ENCODE assay signal across 8 cellular contexts in the genomic region with DNA sequence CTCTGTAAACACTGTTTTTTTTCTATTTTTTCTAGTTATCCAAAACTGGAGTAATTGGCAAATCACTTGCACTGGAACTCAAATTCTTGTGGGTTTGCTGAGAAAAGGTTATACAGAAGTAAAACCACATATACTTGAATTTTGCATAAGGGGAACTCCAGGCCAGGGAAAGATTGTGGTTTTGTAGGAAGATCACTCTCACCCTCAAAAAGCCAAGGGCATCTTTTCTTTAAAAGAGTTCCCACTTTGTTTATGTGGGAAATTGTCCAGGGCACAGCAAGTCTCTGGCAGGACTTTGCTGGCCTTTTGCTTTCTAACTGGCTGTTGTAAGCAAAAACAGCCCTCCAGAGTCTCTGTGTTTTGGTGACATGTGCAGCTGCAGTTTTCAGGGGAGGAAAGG.
DNase-seq lines count a peak whose midpoint lies in the region; ATAC-seq, FAIRE-seq and TF ChIP-seq lines count a peak whose summit lies in the region.

No MANE protein-coding gene starts in this region.

- FAIRE-seq in GM19239 (lab: Jason Lieb, UNC) = peak; percentile 82

- H3K4me3 Mint-ChIP-seq in activated naive CD8-positive, alpha-beta T cell treated with anti-CD3 and anti-CD28 coated beads, Interleukin-2, amount 50 U/mL, for 24 hours = no peak overlapping the region

- no peak for TF ChIP-seq POLR2A in right lobe of liver (IDR thresholded peaks at IDR 0.05)

- intact Hi-C loops in right lobe of liver (cut with DNase I) = no loop called here

- H3K36me3 ChIP-seq in right lobe of liver = no peaks in the 10 kb centered on the region

- no peaks in the 10 kb centered on the region for H3K27me3 Mint-ChIP-seq in activated naive CD8-positive, alpha-beta T cell treated with anti-CD3 and anti-CD28 coated beads, Interleukin-2, amount 50 U/mL, for 24 hours

- peaks cover 20% of the 10 kb centered on the region for H3K4me1 Mint-ChIP-seq in activated naive CD8-positive, alpha-beta T cell treated with anti-CD3 and anti-CD28 coated beads, Interleukin-2, amount 50 U/mL, for 24 hours

- H3K36me3 Mint-ChIP-seq in activated naive CD8-positive, alpha-beta T cell treated with anti-CD3 and anti-CD28 coated beads, Interleukin-2, amount 50 U/mL, for 24 hours (ENCODE audit: low read depth) = no peaks in the 10 kb centered on the region

- H3K9me3 ChIP-seq in right lobe of liver = no peaks in the 10 kb centered on the region

- no peaks in the 10 kb centered on the region for H3K27me3 ChIP-seq in right lobe of liver

- TF ChIP-seq CTCF in right lobe of liver (IDR thresholded peaks at IDR 0.05) = no peak

- no peaks in the 10 kb centered on the region for H3K9me3 Mint-ChIP-seq in activated naive CD8-positive, alpha-beta T cell treated with anti-CD3 and anti-CD28 coated beads, Interleukin-2, amount 50 U/mL, for 24 hours

- in situ Hi-C loops in ACHN (cut with HindIII; ENCODE audit: low pct_ligation_motif_present, low pct_unique_long_range_greater_than_20kb, low sequenced_read_pairs) = no loop called here

- ATAC-seq in HG03139 (IDR thresholded peaks at IDR 0.05; ENCODE audit: unreplicated experiment) (peak; percentile 74), right lobe of liver (peak; percentile 23 to 72 (median 48))
- ATAC-seq in activated naive CD8-positive, alpha-beta T cell treated with anti-CD3 and anti-CD28 coated beads, Interleukin-2, amount 50 U/mL, for 24 hours = peak; percentile 46

- H3K27ac Mint-ChIP-seq in activated naive CD8-positive, alpha-beta T cell treated with anti-CD3 and anti-CD28 coated beads, Interleukin-2, amount 50 U/mL, for 24 hours = no peak overlapping the region

- no peak overlapping the region for H3K4me3 ChIP-seq in right lobe of liver

- no peaks in the 10 kb centered on the region for H3K4me1 ChIP-seq in right lobe of liver

- H3K27ac ChIP-seq in right lobe of liver = no peak overlapping the region

- DNase-seq in ACHN = peak; percentile 20
- no peak for DNase-seq in GM19239 (ENCODE audit: insufficient read length, low spot score)
- no peak for DNase-seq in activated naive CD8-positive, alpha-beta T cell treated with anti-CD3 and anti-CD28 coated beads, Interleukin-2, amount 50 U/mL, for 24 hours
- DNase-seq in right lobe of liver = no peak
- DNase-seq in activated gamma-delta T cell (lab: John Stamatoyannopoulos, UW) = no peak
- DNase-seq in NCI-H2107 (lab: John Stamatoyannopoulos, UW) = no peak
- no peak for DNase-seq in activated CD4-positive, alpha-beta T cell treated with anti-CD3 and anti-CD28 coated beads, Interleukin-2, amount 50 U/mL, for 48 hours
